Comparison of ENCODE assay signal across 1 cellular context in genomic region chr7:101104193-101104713, GRCh38.
A peak's percentile ranks its signal among the peaks of the same experiment; 100 is the strongest.
TF ChIP-seq lines count a peak whose summit lies in the region.

No MANE protein-coding gene starts in this region.

TF ChIP-seq in HepG2, 621 proteins besides CTCF, POLR2A, EP300 and RAD21 (continued from another document and continues in another):
- no peak for TF ChIP-seq ZBTB38 (CRISPR knock-in tag; IDR thresholded peaks at IDR 0.05)
- TF ChIP-seq ZNF251 (CRISPR knock-in tag; IDR thresholded peaks at IDR 0.05), result no peak
- no peak for TF ChIP-seq SOX13 (IDR thresholded peaks at IDR 0.05)
- TF ChIP-seq SOX13 (CRISPR knock-in tag; conservative IDR thresholded peaks at IDR 0.05 in 1 of 2, IDR thresholded peaks at IDR 0.05 in 1 of 2), result no peak; a peak in 1 of 4 replicates
- TF ChIP-seq ZNF333 (CRISPR knock-in tag; IDR thresholded peaks at IDR 0.05; ENCODE audit: borderline replicate concordance), result no peak
- TF ChIP-seq U2AF1 (optimal IDR thresholded peaks at IDR 0.05; ENCODE audit: low read depth, low read length), result peak; percentile 39
- TF ChIP-seq RARA (CRISPR knock-in tag; IDR thresholded peaks at IDR 0.05), result peak; percentile 77
- TF ChIP-seq ZIK1 (CRISPR knock-in tag; IDR thresholded peaks at IDR 0.05; ENCODE audit: borderline replicate concordance, low read depth), result no peak
- TF ChIP-seq ZNF3 (CRISPR knock-in tag; IDR thresholded peaks at IDR 0.05), result no peak
- no peak; the same call in 1 of the 2 replicates for TF ChIP-seq HIC2 (CRISPR knock-in tag; IDR thresholded peaks at IDR 0.05; ENCODE audit: low read depth)
- TF ChIP-seq NFYB (CRISPR knock-in tag; IDR thresholded peaks at IDR 0.05), result no peak
- no peak for TF ChIP-seq MTF1 (CRISPR knock-in tag; IDR thresholded peaks at IDR 0.05)
- TF ChIP-seq ZNF232 (CRISPR knock-in tag; IDR thresholded peaks at IDR 0.05; ENCODE audit: borderline replicate concordance), result 0 out of 2 replicates have a peak, but pooled peaks have one; percentile 30
- peak; percentile 45; the same call in 1 of the 2 replicates for TF ChIP-seq RXRB (CRISPR knock-in tag; IDR thresholded peaks at IDR 0.05; ENCODE audit: borderline replicate concordance)
- no peak for TF ChIP-seq HINFP (CRISPR knock-in tag; IDR thresholded peaks at IDR 0.05; ENCODE audit: low read depth)
- no peak for TF ChIP-seq TMF1 (CRISPR knock-in tag; IDR thresholded peaks at IDR 0.05; ENCODE audit: low read depth)
- no peak for TF ChIP-seq TEF (CRISPR knock-in tag; IDR thresholded peaks at IDR 0.05)
- TF ChIP-seq ZNF549 (CRISPR knock-in tag; IDR thresholded peaks at IDR 0.05), result no peak
- TF ChIP-seq THAP11 (CRISPR knock-in tag; IDR thresholded peaks at IDR 0.05), result peak; percentile 21; the same call in 1 of the 2 replicates
- TF ChIP-seq GATA4 (IDR thresholded peaks at IDR 0.05; ENCODE audit: borderline replicate concordance, low read depth), result 0 out of 2 replicates have a peak, but pooled peaks have one; percentile 32
- TF ChIP-seq ZNF609 (CRISPR knock-in tag; IDR thresholded peaks at IDR 0.05; ENCODE audit: borderline replicate concordance), result no peak
- no peak for TF ChIP-seq TFAP4 (IDR thresholded peaks at IDR 0.05; ENCODE audit: borderline replicate concordance, low read depth)
- TF ChIP-seq ZNF597 (CRISPR knock-in tag; IDR thresholded peaks at IDR 0.05), result no peak
- no peak for TF ChIP-seq SOX6 (IDR thresholded peaks at IDR 0.05)
- peak; percentile 17; the same call in 1 of the 2 replicates for TF ChIP-seq SOX6 (CRISPR knock-in tag; IDR thresholded peaks at IDR 0.05)
- TF ChIP-seq DMTF1 (CRISPR knock-in tag; IDR thresholded peaks at IDR 0.05), result no peak
- TF ChIP-seq ZNF746 (CRISPR knock-in tag; IDR thresholded peaks at IDR 0.05), result no peak
- TF ChIP-seq REST (IDR thresholded peaks at IDR 0.05; ENCODE audit: borderline replicate concordance in 1 of 2, low read depth in 1 of 2, low read length in 2 of 2), result no peak
- TF ChIP-seq ZNF800 (CRISPR knock-in tag; IDR thresholded peaks at IDR 0.05), result no peak
- no peak for TF ChIP-seq ZNF737 (CRISPR knock-in tag; IDR thresholded peaks at IDR 0.05; ENCODE audit: borderline replicate concordance)
- no peak for TF ChIP-seq SMARCC2 (IDR thresholded peaks at IDR 0.05)
- peak; percentile 82 for TF ChIP-seq ZNF687 (CRISPR knock-in tag; IDR thresholded peaks at IDR 0.05)
